8 cellular contexts compared by ENCODE assay signal in the genomic region with DNA sequence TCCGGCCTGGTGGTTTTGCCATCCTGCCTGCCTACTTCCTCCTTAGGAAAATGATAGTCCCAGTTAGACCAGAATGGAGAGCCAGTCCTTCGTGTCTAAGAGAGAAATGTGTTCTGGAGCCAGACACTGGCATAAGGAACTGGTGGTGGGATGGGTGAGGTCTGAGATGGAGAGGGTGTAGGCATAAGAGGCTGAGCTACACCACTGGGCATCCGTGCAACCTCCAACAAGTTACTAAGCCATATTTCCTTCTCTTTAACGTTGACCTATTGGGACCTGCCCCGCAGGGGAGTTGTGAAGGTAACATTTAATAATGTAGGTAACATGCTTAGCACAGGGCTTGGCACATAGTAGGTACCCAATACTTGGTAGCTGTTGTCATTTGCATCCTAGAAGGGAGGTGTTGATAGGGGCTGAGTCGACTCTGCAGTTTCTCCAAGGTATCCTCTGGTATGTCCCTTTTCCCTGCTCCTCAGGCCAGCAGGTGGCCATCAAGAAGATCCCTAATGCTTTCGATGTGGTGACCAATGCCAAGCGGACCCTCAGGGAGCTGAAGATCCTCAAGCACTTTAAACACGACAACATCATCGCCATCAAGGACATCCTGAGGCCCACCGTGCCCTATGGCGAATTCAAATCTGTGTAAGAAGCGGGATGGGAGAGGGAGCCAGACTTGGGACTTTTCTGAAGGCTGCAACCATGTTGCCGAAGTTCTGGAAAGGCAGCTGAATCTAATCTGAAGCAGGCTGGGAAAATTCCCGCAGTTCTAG. TPM values are rescaled to one million over a fixed set of nuclear protein-coding genes. Genes with fewer than 3 reads are reported as not detected.
DNase-seq lines count a peak whose midpoint lies in the region; ATAC-seq, FAIRE-seq and TF ChIP-seq lines count a peak whose summit lies in the region.

No MANE protein-coding gene starts in this region.

- no peak overlapping the region for H2AFZ ChIP-seq in PC-9

- no peak for DNase-seq in CD8-positive, alpha-beta T cell
- no peak for DNase-seq in PC-9
- no peak for DNase-seq in pancreas
- DNase-seq in iPS-NIHi11 (ENCODE audit: low spot score), result no peak
- DNase-seq in cerebellar nuclear complex (lab: John Stamatoyannopoulos, UW), result no peak

- H3K4me3 Mint-ChIP-seq in CD8-positive, alpha-beta T cell, result peak overlapping the region; percentile 100

- H3K79me2 ChIP-seq in PC-9 (ENCODE audit: low read depth), result peaks cover 26% of the 10 kb centered on the region

- FAIRE-seq in pancreas (lab: Jason Lieb, UNC), result no peak

- peaks cover 15% of the 10 kb centered on the region for H3K4me1 Mint-ChIP-seq in CD8-positive, alpha-beta T cell (ENCODE audit: low read depth)

- no peak for ATAC-seq in CD8-positive, alpha-beta T cell
- ATAC-seq in pancreas, result no peak
- ATAC-seq in HG03045 (IDR thresholded peaks at IDR 0.05; ENCODE audit: unreplicated experiment), result no peak
- no peak for ATAC-seq in HG03196 (IDR thresholded peaks at IDR 0.05; ENCODE audit: unreplicated experiment)

- no peaks in the 10 kb centered on the region for H3K9me3 ChIP-seq in CD8-positive, alpha-beta T cell (ENCODE audit: low read length)
- H3K9me3 ChIP-seq in PC-9 (ENCODE audit: insufficient read depth, low read depth) (no peaks in the 10 kb centered on the region), esophagus (ENCODE audit: control insufficient read depth in 2 of 2, insufficient read depth in 1 of 2, low read depth in 1 of 2, low read length in 1 of 2) (no peaks in the 10 kb centered on the region), pancreas (no peaks in the 10 kb centered on the region)

- no peak overlapping the region for H3K4me3 ChIP-seq in CD8-positive, alpha-beta T cell (ENCODE audit: low read depth, low read length)
- H3K4me3 ChIP-seq in PC-9 (peak overlapping the region; percentile 79; the same call in 1 of the 2 replicates), esophagus (ENCODE audit: low read depth in 1 of 2, low read length in 2 of 2) (peak overlapping the region; percentile 68 to 73), pancreas (peak overlapping the region; percentile 70 to 94 (median 78))

- WGBS in esophagus, 2 donors, result 74 to 76% methylated on average over 15 of the region's 15 CpGs
- WGBS in pancreas, 2 donors, result 67 to 72% methylated on average over 15 of the region's 15 CpGs

- no peaks in the 10 kb centered on the region for H3K27me3 Mint-ChIP-seq in CD8-positive, alpha-beta T cell (ENCODE audit: low read depth)

- H4K20me1 ChIP-seq in PC-9 (ENCODE audit: insufficient read depth), result no peaks in the 10 kb centered on the region

- H3K27ac Mint-ChIP-seq in CD8-positive, alpha-beta T cell, result peak overlapping the region; percentile 35

- POLR2A ChIA-PET in CD8-positive, alpha-beta T cell (lab: Charles Lee), result no interaction called here
- POLR2A ChIA-PET in PC-9 (lab: Charles Lee; ENCODE audit: unreplicated experiment), result no interaction called here

- peaks cover 38% of the 10 kb centered on the region for H3K36me3 Mint-ChIP-seq in CD8-positive, alpha-beta T cell

- H3K27me3 ChIP-seq in CD8-positive, alpha-beta T cell (ENCODE audit: insufficient read depth, low read length), result no peaks in the 10 kb centered on the region
- H3K27me3 ChIP-seq in PC-9 (ENCODE audit: insufficient read depth, low read depth) (no peaks in the 10 kb centered on the region), esophagus (ENCODE audit: control insufficient read depth in 1 of 2, insufficient read depth in 2 of 2, low read length in 2 of 2) (no peaks in the 10 kb centered on the region), pancreas (no peaks in the 10 kb centered on the region)

- peaks cover 16% of the 10 kb centered on the region for H3F3A ChIP-seq in PC-9 (ENCODE audit: insufficient read depth, low read depth)

- CTCF ChIA-PET in CD8-positive, alpha-beta T cell (lab: Charles Lee), result interaction anchor here (2.3 to 2.6 kb wide), 2 partner anchors 16 to 17 kb away, joined by 8 to 37 read pairs; partner anchors contain the start of gene B9D1
- CTCF ChIA-PET in PC-9 (lab: Charles Lee), result no interaction called here

- no peak overlapping the region for H3K27ac ChIP-seq in CD8-positive, alpha-beta T cell (ENCODE audit: low read depth, low read length)
- H3K27ac ChIP-seq in PC-9 (no peak overlapping the region), esophagus (ENCODE audit: low read depth in 2 of 2, low read length in 1 of 2) (peak overlapping the region; percentile 98 to 99), pancreas (no peak overlapping the region)

- no peaks in the 10 kb centered on the region for H3K36me3 ChIP-seq in CD8-positive, alpha-beta T cell (ENCODE audit: insufficient read depth, low read length)
- H3K36me3 ChIP-seq in PC-9 (ENCODE audit: low read depth), result 0 out of 2 replicates have a peak, but pooled peaks cover 12% of the 10 kb centered on the region
- peaks cover 10 to 38% of the 10 kb centered on the region in 2 donors for H3K36me3 ChIP-seq in esophagus (ENCODE audit: control insufficient read depth in 2 of 2, insufficient read depth in 2 of 2, low read length in 1 of 2)
- H3K36me3 ChIP-seq in pancreas, result peaks cover 2 to 16% (median 12%) of the 10 kb centered on the region in 3 donors

- H3K4me2 ChIP-seq in PC-9, result peak overlapping the region; percentile 92

- intact Hi-C loops in CD8-positive, alpha-beta T cell (cut with DNase I, micrococcal nuclease), result loop anchor here (5.0 to 10.0 kb wide), 5 partner anchors 268 to 1748 kb away; partner anchors contain the start of genes ALKBH5 (in 2 of the 2), AKAP10 (in 1 of the 2), ALDH3A2 (in 1 of the 2) and DHRS7B (in 1 of the 2)
- intact Hi-C loops in PC-9 (cut with micrococcal nuclease; ENCODE audit: unreplicated experiment), result no loop called here
- intact Hi-C loops in pancreas (cut with DNase I), result no loop called here

- no peaks in the 10 kb centered on the region for H3K9me2 ChIP-seq in PC-9 (ENCODE audit: insufficient read depth)

- H3K9me3 Mint-ChIP-seq in CD8-positive, alpha-beta T cell, result no peaks in the 10 kb centered on the region

- no peak for TF ChIP-seq CTCF in CD8-positive, alpha-beta T cell (IDR thresholded peaks at IDR 0.05)
- TF ChIP-seq CTCF in PC-9 (conservative IDR thresholded peaks at IDR 0.05), result no peak
- no peak for TF ChIP-seq CTCF in pancreas (IDR thresholded peaks at IDR 0.05)

- TSS peak; percentile 25 for BruUV-seq in PC-9 (replicated peaks; lab: Mats Ljungman, UMichigan)

- H3K4me1 ChIP-seq in CD8-positive, alpha-beta T cell (ENCODE audit: insufficient read depth, low read length), result peaks cover 6% of the 10 kb centered on the region
- H3K4me1 ChIP-seq in PC-9 (replicated peaks; ENCODE audit: insufficient read depth) (peaks cover 19% of the 10 kb centered on the region), esophagus (ENCODE audit: control insufficient read depth in 2 of 2, insufficient read depth in 2 of 2, low read length in 1 of 2) (peaks cover 14 to 29% of the 10 kb centered on the region in 2 donors), pancreas (peaks cover 4 to 7% (median 6%) of the 10 kb centered on the region in 3 donors)

RNA-seq across cellular contexts. Expression of gene MAPK7, which starts 1.2 kb away (rescaled TPM):
- total RNA-seq in CD8-positive, alpha-beta T cell, result 10 to 100 TPM in 1 of 2 experiments, 1 to 10 TPM in 1; 7.0 to 11.1 TPM
- 23.3 and 39.6 TPM in 2 replicates for total RNA-seq in PC-9 (2021)
- polyA plus RNA-seq in esophagus, result 10 to 100 TPM; 27.7 to 28.3 TPM
- total RNA-seq in pancreas, result 1 to 10 TPM; 3.4 to 9.6 (median 7.0) TPM
- polyA plus RNA-seq in pancreas, result 10 to 100 TPM; 10.2 to 10.5 TPM

RNA-seq across cellular contexts. Expression of gene MFAP4, which starts 7.5 kb away (rescaled TPM):
- total RNA-seq in CD8-positive, alpha-beta T cell, result not detected
- total RNA-seq in PC-9 (2021), result not detected in 2 replicates
- polyA plus RNA-seq in esophagus, result 10 to 100 TPM in 1 of 2 donors, 1 to 10 TPM in 1; 8.3 to 33.7 TPM
- total RNA-seq in pancreas, result 10 to 100 TPM in 3 of 6 donors, 1 to 10 TPM in 3; 1.2 to 25.5 (median 9.5) TPM
- 10 to 100 TPM in 1 of 2 donors, 1 to 10 TPM in 1; 9.9 to 13.0 TPM for polyA plus RNA-seq in pancreas

RNA-seq across cellular contexts. Expression of gene B9D1, which starts 17.0 kb away (rescaled TPM):
- total RNA-seq in CD8-positive, alpha-beta T cell, result under 1 TPM; 0.72 to 0.92 TPM
- 40.2 and 58.7 TPM in 2 replicates for total RNA-seq in PC-9 (2021)
- 10 to 100 TPM in 1 of 2 donors, 1 to 10 TPM in 1; 8.2 to 11.5 TPM for polyA plus RNA-seq in esophagus
- 10 to 100 TPM in 3 of 6 donors, 1 to 10 TPM in 3; 6.6 to 13.2 (median 10.6) TPM for total RNA-seq in pancreas
- polyA plus RNA-seq in pancreas, result 10 to 100 TPM; 22.0 to 39.6 TPM

RNA-seq across cellular contexts. Expression of gene RNF112, which starts 31.5 kb away (rescaled TPM):
- under 1 TPM; 0.53 to 0.60 TPM for total RNA-seq in CD8-positive, alpha-beta T cell
- total RNA-seq in PC-9 (2021) (2.0 and 2.3 TPM in 2 replicates), pancreas (1 to 10 TPM in 1 of 6 donors, under 1 TPM in 5; 0.34 to 1.2 (median 0.46) TPM)
- polyA plus RNA-seq in esophagus (1 to 10 TPM; 1.1 to 3.7 TPM), pancreas (1 to 10 TPM; 1.2 to 3.0 TPM)

Comparison
In these comparisons a context has a peak if more than half of its experiments do, and no peak if none do; other contexts are left out.
1. H3K27ac ChIP-seq: peak in esophagus (2 of 2); none in CD8-positive, alpha-beta T cell (single experiment), PC-9 (single experiment) and pancreas (0 of 4).
2. intact Hi-C loops: an anchor here in CD8-positive, alpha-beta T cell (5.0 to 10.0 kb wide); none called in PC-9 and pancreas.